Comparison of ENCODE assay signal across 21 cellular contexts in the genomic region with DNA sequence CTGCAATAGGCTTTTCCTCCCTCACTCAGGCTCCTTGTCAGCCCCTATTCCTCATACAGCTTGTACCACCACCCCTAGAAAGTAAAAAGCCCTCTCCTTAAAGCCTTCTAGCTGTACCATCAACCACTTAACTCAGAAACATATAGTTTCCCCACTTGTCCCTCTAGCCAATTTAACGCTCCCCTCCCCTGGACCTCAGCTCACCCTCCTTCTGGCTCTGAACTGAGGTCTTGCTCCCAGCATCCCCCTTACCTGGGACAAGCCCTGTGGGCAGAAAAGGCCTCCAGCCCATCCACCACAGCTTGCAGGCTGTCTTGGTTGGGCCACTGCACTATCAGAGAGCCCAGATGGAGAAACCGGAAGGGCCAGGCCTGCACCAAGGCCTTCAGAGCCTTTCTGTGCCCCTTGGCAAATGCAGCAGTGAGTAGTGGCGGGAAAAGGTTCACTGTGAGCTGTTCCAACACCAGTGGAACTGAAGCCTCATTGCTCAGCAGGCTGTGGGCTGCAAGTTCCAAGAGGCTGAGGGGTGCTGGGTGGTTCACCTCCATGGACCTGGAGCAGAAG.
"Had no signal": no experiment of that assay in that cellular context is flagged by ENCODE, and none has a peak within 500 bp of the region (broad histone marks: within the 10 kb centered on the region; RNA-seq: fewer than 3 reads in every experiment).

No MANE protein-coding gene starts in this region.

- H3K36me3 ChIP-seq: MG63, SJSA1 had no signal

- H3K4me3 ChIP-seq: MG63, SJSA1, SK-N-MC had no signal

- DNase-seq: Karpas-422, KG1, MG63, NCI-H1092, NCI-H1105 treated with DMSO at 0.1 percent for 48 hours, NCI-H1417 treated with DMSO at 0.1 percent for 48 hours, NCI-H146, NCI-H1694 treated with DMSO at 0.1 percent for 48 hours, NCI-H1930, NCI-H2081, NCI-H2107, NCI-H2227 treated with DMSO at 0.1 percent for 48 hours, NCI-H524, NCI-H526 treated with DMSO at 0.1 percent for 48 hours, NCI-H774, Right ventricle myocardium superior, RPMI8226, SIG-M5 had no signal

- H3K4me1 ChIP-seq: SJSA1 had no signal

- H3K27me3 ChIP-seq: MG63 had no signal

- H3K9me3 ChIP-seq: MG63, SJSA1 had no signal

- H3K27ac ChIP-seq: SJSA1, SK-N-MC had no signal

- FAIRE-seq: RCC 7860 had no signal
